35 cellular contexts compared by ENCODE assay signal in the genomic region with DNA sequence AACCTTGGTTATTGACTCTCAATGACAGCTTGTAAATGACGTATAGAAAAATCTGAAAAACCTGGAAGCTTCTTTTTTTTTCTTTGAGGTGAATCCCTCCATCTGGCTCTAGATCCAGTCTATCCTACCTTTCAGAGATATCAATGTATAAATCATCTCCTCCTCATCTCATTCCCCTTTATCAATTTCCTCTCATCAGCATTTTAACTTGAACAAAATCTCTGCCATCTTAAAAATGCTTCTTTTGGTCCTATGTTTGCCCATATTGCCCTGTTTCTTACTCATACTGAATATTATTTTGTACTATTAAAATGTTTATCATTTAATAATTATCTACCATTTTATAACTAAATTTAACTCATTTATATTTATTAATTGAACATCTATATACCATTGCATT.
"Had no signal": no experiment of that assay in that cellular context is flagged by ENCODE, and none has a peak within 500 bp of the region (broad histone marks: within the 10 kb centered on the region; RNA-seq: fewer than 3 reads in every experiment).

No MANE protein-coding gene starts in this region.

- H3K27me3 ChIP-seq: MG63 had no signal

- H3K36me3 ChIP-seq: MG63 had no signal

- H3K9me3 ChIP-seq: MG63 had no signal

- H3K4me3 ChIP-seq: MG63 had no signal

- DNase-seq: Karpas-422, Kasumi-1, MG63, MM.1S, MV-4-11, NCI-H1048, NCI-H1092, NCI-H1092 treated with DMSO at 0.1 percent for 48 hours, NCI-H1105, NCI-H1105 treated with DMSO at 0.1 percent for 48 hours, NCI-H1417, NCI-H1417 treated with DMSO at 0.1 percent for 48 hours, NCI-H1436, NCI-H1436 treated with DMSO at 0.1 percent for 48 hours, NCI-H146, NCI-H1694, NCI-H1694 treated with DMSO at 0.1 percent for 48 hours, NCI-H187, NCI-H187 treated with DMSO at 0.1 percent for 48 hours, NCI-H1930, NCI-H2029, NCI-H2029 treated with DMSO at 0.1 percent for 48 hours, NCI-H2081, NCI-H2081 treated with DMSO at 0.1 percent for 48 hours, NCI-H2107, NCI-H2171, NCI-H2171 treated with DMSO at 0.1 percent for 48 hours, NCI-H2227 treated with DMSO at 0.1 percent for 48 hours, NCI-H226, NCI-H345, NCI-H446, NCI-H446 treated with DMSO at 0.1 percent for 48 hours, NCI-H510A, NCI-H510A treated with DMSO at 0.1 percent for 48 hours, NCI-H524 had no signal
